ENCODE assay signal across 10 cellular contexts in the genomic region with DNA sequence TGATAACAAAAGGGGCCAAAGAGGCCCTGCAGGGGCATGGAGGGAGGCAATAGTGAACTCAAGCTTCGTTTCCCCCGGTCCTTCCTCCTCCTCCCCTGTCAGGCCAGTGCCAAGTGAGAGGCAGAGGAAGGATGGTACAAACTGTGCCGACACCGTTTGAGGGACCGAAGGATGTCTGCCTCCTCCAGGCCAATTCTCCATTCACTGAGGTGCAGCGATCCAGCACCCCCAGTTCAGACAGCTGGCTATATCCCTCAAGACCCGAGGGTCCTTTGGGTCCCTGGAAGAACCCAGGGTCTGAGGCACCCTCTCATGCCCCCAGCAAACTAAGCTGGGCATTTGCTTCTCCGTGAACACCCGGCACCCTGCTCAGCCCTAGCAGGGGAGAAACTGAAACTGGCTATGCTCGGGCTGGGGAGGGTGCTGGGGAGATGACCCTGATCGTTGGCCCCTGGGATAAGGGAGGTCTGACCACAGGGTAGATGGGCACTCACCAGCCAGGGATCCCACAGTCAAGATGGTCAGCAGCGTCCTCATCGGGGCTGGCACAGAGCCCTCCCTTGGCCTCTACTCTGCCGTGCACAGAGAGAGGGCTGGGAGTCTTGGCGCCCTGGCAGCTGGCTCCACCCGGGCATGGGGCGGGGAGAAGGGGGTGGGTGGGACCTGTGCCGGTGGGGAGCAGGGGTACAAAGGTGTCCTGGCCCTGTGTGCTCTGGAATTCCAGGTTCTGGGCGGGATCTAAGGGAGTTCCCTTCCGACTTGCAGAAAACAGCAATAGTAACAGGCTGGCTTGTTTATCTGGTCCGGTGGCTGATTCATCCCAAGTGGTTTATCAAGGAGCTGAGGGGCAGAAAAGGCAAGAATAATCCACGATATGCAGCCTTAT. TPM values are rescaled to one million over a fixed set of nuclear protein-coding genes. Genes with fewer than 3 reads are reported as not detected.
DNase-seq lines count a peak whose midpoint lies in the region; ATAC-seq and TF ChIP-seq lines count a peak whose summit lies in the region.
"Had no signal": no experiment of that assay in that cellular context is flagged by ENCODE, and none has a peak within 500 bp of the region (broad histone marks: within the 10 kb centered on the region; RNA-seq: fewer than 3 reads in every experiment).

A gene with protein sequence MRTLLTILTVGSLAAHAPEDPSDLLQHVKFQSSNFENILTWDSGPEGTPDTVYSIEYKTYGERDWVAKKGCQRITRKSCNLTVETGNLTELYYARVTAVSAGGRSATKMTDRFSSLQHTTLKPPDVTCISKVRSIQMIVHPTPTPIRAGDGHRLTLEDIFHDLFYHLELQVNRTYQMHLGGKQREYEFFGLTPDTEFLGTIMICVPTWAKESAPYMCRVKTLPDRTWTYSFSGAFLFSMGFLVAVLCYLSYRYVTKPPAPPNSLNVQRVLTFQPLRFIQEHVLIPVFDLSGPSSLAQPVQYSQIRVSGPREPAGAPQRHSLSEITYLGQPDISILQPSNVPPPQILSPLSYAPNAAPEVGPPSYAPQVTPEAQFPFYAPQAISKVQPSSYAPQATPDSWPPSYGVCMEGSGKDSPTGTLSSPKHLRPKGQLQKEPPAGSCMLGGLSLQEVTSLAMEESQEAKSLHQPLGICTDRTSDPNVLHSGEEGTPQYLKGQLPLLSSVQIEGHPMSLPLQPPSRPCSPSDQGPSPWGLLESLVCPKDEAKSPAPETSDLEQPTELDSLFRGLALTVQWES (minus strand): TSS at position 595 of the 886 bp plus-strand sequence. CDS start 58 bp downstream, at position 537.

- peaks cover 0 to 1% (median 0%) of the 10 kb centered on the region in 3 donors for H3K36me3 ChIP-seq in Peyer's patch
- no peaks in the 10 kb centered on the region for H3K36me3 ChIP-seq in psoas muscle (ENCODE audit: insufficient read depth in 1 of 2, low read depth in 1 of 2)
- no peaks in the 10 kb centered on the region for H3K36me3 ChIP-seq in SJCRH30

- H3K27ac ChIP-seq in Peyer's patch (peak within 1 kb of the TSS in 3 of 4 donors; percentile 57 to 95 (median 83)), psoas muscle (no peak within 1 kb of the TSS), SJCRH30 (no peak within 1 kb of the TSS)

- peaks cover 0 to 6% (median 2%) of the 10 kb centered on the region in 4 donors for H3K4me1 ChIP-seq in Peyer's patch
- no peaks in the 10 kb centered on the region for H3K4me1 ChIP-seq in psoas muscle
- no peaks in the 10 kb centered on the region for H3K4me1 ChIP-seq in SJCRH30

- DNase-seq in D341Med (ENCODE audit: low spot score) (peak; percentile 48), Peyer's patch (peak in 2 of 3 donors; percentile 89 to 93), fibroblast of villous mesenchyme (ENCODE audit: low read depth) (no peak), psoas muscle (peak in 1 of 2 donors; percentile 32), SJCRH30 (no peak)
- DNase-seq in activated effector memory CD4-positive, alpha-beta T cell treated with anti-CD3 and anti-CD28 coated beads, Interleukin-2, amount 50 U/mL, for 16 hours, result no peak
- DNase-seq: activated gamma-delta T cell treated with Interleukin-2 at 50 U/mL for 16 hours; stimulated activated CD4-positive, alpha-beta T cell treated with anti-CD3 and anti-CD28 coated beads, Interleukin-4, amount 100 ng/mL, for 24 hours had no signal

- no peaks in the 10 kb centered on the region for H3K9me3 ChIP-seq in Peyer's patch
- no peaks in the 10 kb centered on the region for H3K9me3 ChIP-seq in psoas muscle
- H3K9me3 ChIP-seq in SJCRH30 (replicated peaks), result no peaks in the 10 kb centered on the region

- H3K4me3 ChIP-seq in Peyer's patch (peak within 1 kb of the TSS in 3 of 4 donors; percentile 40 to 80 (median 65)), fibroblast of villous mesenchyme (ENCODE audit: low read depth, low read length) (peak within 1 kb of the TSS; percentile 57), psoas muscle (peak within 1 kb of the TSS; percentile 55), SJCRH30 (no peak within 1 kb of the TSS)

- peak; percentile 54 to 79 (median 56) for ATAC-seq in psoas muscle
- no peak for ATAC-seq in GM21526 (IDR thresholded peaks at IDR 0.05; ENCODE audit: low FRiP score, unreplicated experiment)
- ATAC-seq in GM18907 (IDR thresholded peaks at IDR 0.05; ENCODE audit: unreplicated experiment), result no peak

- H3K27me3 ChIP-seq in Peyer's patch (no peaks in the 10 kb centered on the region), psoas muscle (ENCODE audit: insufficient read depth in 3 of 3, low read length in 2 of 3) (no peaks in the 10 kb centered on the region), SJCRH30 (peaks cover 16% of the 10 kb centered on the region)

- 23 to 49% (median 29%) methylated on average over 20 to 22 of the region's 22 CpGs for WGBS in psoas muscle, 3 donors

- intact Hi-C loops in psoas muscle (cut with DNase I), result no loop called here

- TF ChIP-seq CTCF in Peyer's patch (IDR thresholded peaks at IDR 0.05) (peak in 1 of 6 experiments; percentile 10), fibroblast of villous mesenchyme (IDR thresholded peaks at IDR 0.05; ENCODE audit: insufficient read depth, low read depth, low read length) (no peak), psoas muscle (IDR thresholded peaks at IDR 0.05) (no peak)

- TF ChIP-seq POLR2A in Peyer's patch (IDR thresholded peaks at IDR 0.05), result peak; percentile 78 to 92

RNA-seq across cellular contexts. Expression of the gene that starts here (rescaled TPM):
- total RNA-seq in Peyer's patch (10 to 100 TPM in 3 of 4 donors, 1 to 10 TPM in 1; 9.9 to 87.9 (median 74.5) TPM), fibroblast of villous mesenchyme (not detected in 2 replicates), psoas muscle (under 1 TPM in 3 of 4 donors, not detected in 1; 0.08 to 0.19 (median 0.13) TPM)
- polyA plus RNA-seq in psoas muscle, result under 1 TPM in 1 of 3 donors, not detected in 2; 0.26 TPM
- total RNA-seq in SJCRH30 (2014; rRNA removed; shearing (Covaris generic)), result not detected in 2 replicates

Comparison
In these comparisons a context has a peak if more than half of its experiments do, and no peak if none do; other contexts are left out.
1. RNA of the gene that starts here (total RNA-seq): 9.9 to 87.9 TPM in Peyer's patch; 0.08 to 0.19 TPM in psoas muscle, not detected in fibroblast of villous mesenchyme and not detected in SJCRH30; every median in the first group is over 4 times any median in the second.
2. Peak in ATAC-seq and H3K4me3 ChIP-seq in psoas muscle; RNA of the gene not detected or under 1 TPM.
3. DNase-seq: peak in D341Med (single experiment) and Peyer's patch (2 of 3); none in fibroblast of villous mesenchyme (single experiment), activated effector memory CD4-positive, alpha-beta T cell treated with anti-CD3 and anti-CD28 coated beads, Interleukin-2, amount 50 U/mL, for 16 hours (single experiment) and SJCRH30 (0 of 2).
4. H3K27ac ChIP-seq: peak in Peyer's patch (3 of 4); none in psoas muscle (single experiment) and SJCRH30 (single experiment).